ENCODE assay signal across 8 cellular contexts in the genomic region with DNA sequence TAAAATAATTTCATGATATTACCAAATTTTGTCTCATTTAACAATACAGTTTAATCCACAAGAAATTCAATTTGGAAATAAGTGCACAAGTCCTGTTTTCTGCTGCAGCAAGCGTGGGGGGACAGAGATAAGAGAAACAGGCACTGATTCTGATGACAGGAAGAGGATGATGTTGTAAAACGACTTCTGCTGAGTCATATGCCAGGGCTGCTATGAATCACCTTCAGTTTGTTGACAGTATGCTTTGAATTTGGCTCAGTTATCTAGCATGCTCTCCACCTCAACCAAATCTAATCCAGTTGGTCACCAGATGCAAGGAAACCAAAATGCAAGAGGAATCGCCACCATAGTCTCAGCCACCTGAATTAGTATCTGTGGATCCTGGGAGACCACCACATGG.
DNase-seq lines count a peak whose midpoint lies in the region; FAIRE-seq and TF ChIP-seq lines count a peak whose summit lies in the region.
"Had no signal": no experiment of that assay in that cellular context is flagged by ENCODE, and none has a peak within 500 bp of the region (broad histone marks: within the 10 kb centered on the region; RNA-seq: fewer than 3 reads in every experiment).

No MANE protein-coding gene starts in this region.

- H3K79me2 ChIP-seq in GM23248 (ENCODE audit: insufficient read depth), result no peaks in the 10 kb centered on the region

- no peaks in the 10 kb centered on the region for H3K4me1 ChIP-seq in GM23248 (ENCODE audit: insufficient read depth)

- H2AFZ ChIP-seq in GM23248, result no peak overlapping the region

- H3K9me3 ChIP-seq in GM23248 (ENCODE audit: low read depth), result no peaks in the 10 kb centered on the region

- WGBS in GM23248 (ENCODE audit: low coverage in 1 of 2, low lambda C conversion rate in 2 of 2, missing lambda C conversion rate in 2 of 2), 2 experiments, result 0 to 3% methylated on average over 3 of the region's 3 CpGs

- no peaks in the 10 kb centered on the region for H3F3A ChIP-seq in GM23248 (ENCODE audit: insufficient read depth)

- H3K9ac ChIP-seq in GM23248, result no peak overlapping the region

- peak; percentile 56 for DNase-seq in GM23248
- DNase-seq in NCI-H226, result peak; percentile 74
- peak; percentile 59 for DNase-seq in epithelial cell of proximal tubule (ENCODE audit: low read depth)
- DNase-seq in renal cortical epithelial cell (ENCODE audit: low read depth), result peak; percentile 86
- DNase-seq in GM12891 (ENCODE audit: insufficient read length, low spot score), result no peak
- no peak for DNase-seq in activated effector memory CD4-positive, alpha-beta T cell treated with anti-CD3 and anti-CD28 coated beads, Interleukin-2, amount 50 U/mL, for 16 hours
- no peak for DNase-seq in stimulated activated CD4-positive, alpha-beta T cell treated with anti-CD3 and anti-CD28 coated beads, Interleukin-4, amount 100 ng/mL, for 1 hour
- DNase-seq: NCI-H187 had no signal

- in situ Hi-C loops in GM23248 (cut with MboI), result no loop called here

- no peaks in the 10 kb centered on the region for H3K27me3 ChIP-seq in GM23248 (replicated peaks; ENCODE audit: insufficient read depth)

- no peaks in the 10 kb centered on the region for H3K36me3 ChIP-seq in GM23248 (ENCODE audit: low read depth)

- no peak for TF ChIP-seq CTCF in epithelial cell of proximal tubule (conservative IDR thresholded peaks at IDR 0.05; ENCODE audit: low read depth, low read length)

- H3K4me2 ChIP-seq in GM23248 (ENCODE audit: unreplicated experiment), result no peak overlapping the region

- FAIRE-seq in GM12891 (lab: Jason Lieb, UNC), result no peak

- no peak overlapping the region for H3K4me3 ChIP-seq in GM23248
- H3K4me3 ChIP-seq in epithelial cell of proximal tubule (ENCODE audit: low read depth, low read length), result no peak overlapping the region

- H4K20me1 ChIP-seq in GM23248 (ENCODE audit: insufficient read depth), result no peaks in the 10 kb centered on the region

- no peaks in the 10 kb centered on the region for H3K9me2 ChIP-seq in GM23248 (ENCODE audit: insufficient read depth)

- no peak overlapping the region for H3K27ac ChIP-seq in GM23248

- TF ChIP-seq POLR2A in GM12891 (IDR thresholded peaks at IDR 0.05; ENCODE audit: low read depth, low read length), result no peak

TF ChIP-seq in GM12891, 5 proteins besides CTCF, POLR2A, EP300 and RAD21:
- TF ChIP-seq POLR2AphosphoS5 (IDR thresholded peaks at IDR 0.05; ENCODE audit: low read depth, low read length) (no peak), POU2F2 (IDR thresholded peaks at IDR 0.05; ENCODE audit: low read depth, low read length) (no peak), SPI1 (IDR thresholded peaks at IDR 0.05; ENCODE audit: low read depth, low read length) (no peak), PAX5 (IDR thresholded peaks at IDR 0.05; ENCODE audit: insufficient read depth, low read length, severe bottlenecking) (no peak), TAF1 (IDR thresholded peaks at IDR 0.05; ENCODE audit: low read depth, low read length) (no peak)

Comparison
In these comparisons a context has a peak if more than half of its experiments do, and no peak if none do; other contexts are left out.
1. DNase-seq: peak in GM23248 (single experiment), NCI-H226 (single experiment), epithelial cell of proximal tubule (single experiment) and renal cortical epithelial cell (single experiment); none in GM12891 (single experiment), activated effector memory CD4-positive, alpha-beta T cell treated with anti-CD3 and anti-CD28 coated beads, Interleukin-2, amount 50 U/mL, for 16 hours (single experiment) and stimulated activated CD4-positive, alpha-beta T cell treated with anti-CD3 and anti-CD28 coated beads, Interleukin-4, amount 100 ng/mL, for 1 hour (single experiment).